In the genomic region with DNA sequence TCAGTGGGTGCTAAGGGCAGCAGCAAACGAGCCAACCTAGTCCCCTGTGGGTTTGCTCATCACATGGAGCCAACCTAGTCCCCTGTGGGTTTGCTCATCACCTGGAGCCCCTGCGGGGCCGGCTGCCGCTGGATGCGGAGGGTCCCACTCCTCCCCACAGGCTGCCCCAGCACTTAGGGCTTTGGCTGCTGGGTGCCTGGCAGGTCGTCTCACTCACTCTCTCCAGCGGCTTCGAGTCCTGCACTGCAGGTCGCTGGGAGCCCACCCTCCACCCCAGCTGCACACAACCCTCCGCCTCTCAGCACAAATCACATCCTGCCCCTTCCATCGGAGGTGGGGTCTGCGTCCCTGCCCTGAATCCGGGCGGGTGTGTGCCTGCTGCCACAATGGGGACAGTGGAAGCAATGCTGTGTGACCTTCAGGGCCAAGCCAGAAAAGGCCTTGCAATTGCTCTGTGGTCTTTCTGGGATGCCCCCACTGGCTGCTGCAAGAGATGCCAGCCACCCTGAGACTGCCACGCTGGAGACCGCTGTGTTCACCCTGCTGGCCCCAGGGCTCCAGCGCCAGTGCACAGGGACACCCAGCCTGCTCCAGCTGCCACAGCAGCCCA, we compare ENCODE assay signal across 14 cellular contexts.
DNase-seq lines count a peak whose midpoint lies in the region; ATAC-seq lines count a peak whose summit lies in the region.
"Had no signal": no experiment of that assay in that cellular context is flagged by ENCODE, and none has a peak within 500 bp of the region (broad histone marks: within the 10 kb centered on the region; RNA-seq: fewer than 3 reads in every experiment).

No MANE protein-coding gene starts in this region.

- peak; percentile 56 for DNase-seq in activated effector memory CD4-positive, alpha-beta T cell treated with anti-CD3 and anti-CD28 coated beads, Interleukin-2, amount 50 U/mL, for 16 hours
- DNase-seq in activated effector memory CD4-positive, alpha-beta T cell treated with Interleukin-2 at 50 U/mL for 16 hours, result no peak
- DNase-seq in islet precursor cell (peak; percentile 40), posterior vena cava (ENCODE audit: low spot score) (peak; percentile 68), ureter (ENCODE audit: low spot score) (peak; percentile 26), GOT3 (lab: John Stamatoyannopoulos, UW) (no peak)
- no peak for DNase-seq in stimulated activated naive CD8-positive, alpha-beta T cell treated with anti-CD3 and anti-CD28 coated beads, Interleukin-15, Interleukin-2, amounts not matched to agents 100 U/mL and 50 U/mL, for 24 hours
- DNase-seq in activated CD4-positive, CD25-positive, alpha-beta regulatory T cell (lab: John Stamatoyannopoulos, UW), result no peak
- DNase-seq: 8988T; AML-193; Caco-2; CD8-positive, alpha-beta memory T cell; DND-41; GDM1 had no signal

- intact Hi-C loops in posterior vena cava (cut with DNase I), result no loop called here

- ATAC-seq in stimulated activated naive CD8-positive, alpha-beta T cell treated with anti-CD3 and anti-CD28 coated beads, Interleukin-15, Interleukin-2, amounts not matched to agents 100 U/mL and 50 U/mL, for 24 hours, result no peak

Comparison
In these comparisons a context has a peak if more than half of its experiments do, and no peak if none do; other contexts are left out.
1. DNase-seq: peak in activated effector memory CD4-positive, alpha-beta T cell treated with anti-CD3 and anti-CD28 coated beads, Interleukin-2, amount 50 U/mL, for 16 hours (single experiment), islet precursor cell (single experiment), posterior vena cava (single experiment) and ureter (single experiment); none in activated effector memory CD4-positive, alpha-beta T cell treated with Interleukin-2 at 50 U/mL for 16 hours (single experiment), GOT3 (single experiment), stimulated activated naive CD8-positive, alpha-beta T cell treated with anti-CD3 and anti-CD28 coated beads, Interleukin-15, Interleukin-2, amounts not matched to agents 100 U/mL and 50 U/mL, for 24 hours (single experiment) and activated CD4-positive, CD25-positive, alpha-beta regulatory T cell (0 of 4).